In the genomic region with DNA sequence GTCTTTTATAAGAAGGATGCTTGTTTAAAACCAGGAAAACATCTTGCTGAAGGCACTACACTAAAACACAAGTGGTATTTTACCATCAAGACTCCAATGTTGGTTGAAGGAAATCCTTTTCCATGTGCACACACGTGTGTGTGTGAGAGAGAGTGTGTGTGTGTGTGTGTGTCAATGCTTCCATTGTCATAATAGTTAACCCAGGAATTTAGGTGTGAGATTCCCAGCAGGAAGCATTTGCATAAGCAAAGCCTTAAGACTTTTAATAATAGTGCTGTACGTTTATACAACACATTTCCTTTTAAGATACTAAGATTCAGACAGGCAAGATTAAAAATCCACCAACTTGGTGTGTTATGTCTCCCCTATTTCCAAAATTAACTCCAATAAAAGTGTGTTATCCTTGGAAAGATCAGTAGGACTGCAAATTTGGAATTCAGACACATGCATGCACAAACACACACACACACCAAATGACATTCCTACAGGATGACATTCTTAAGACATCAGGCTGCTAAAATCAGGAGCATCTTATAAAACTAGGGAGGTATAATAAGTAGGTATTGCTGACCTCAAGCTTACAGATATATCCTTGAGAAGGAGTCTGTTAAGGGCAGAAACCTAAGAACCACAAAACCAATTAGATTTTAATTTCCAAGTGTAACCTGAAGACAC, we compare ENCODE assay signal across 1 cellular context.
TF ChIP-seq lines count a peak whose summit lies in the region.

No MANE protein-coding gene starts in this region.

TF ChIP-seq in IMR-90, 13 proteins besides CTCF, POLR2A, EP300 and RAD21:
- TF ChIP-seq SMC3 (IDR thresholded peaks at IDR 0.05; ENCODE audit: low read depth, low read length): no peak
- no peak for TF ChIP-seq MAZ (IDR thresholded peaks at IDR 0.05; ENCODE audit: borderline replicate concordance, low read depth, low read length)
- no peak for TF ChIP-seq FOS (IDR thresholded peaks at IDR 0.05; ENCODE audit: low read depth, low read length)
- TF ChIP-seq BHLHE40 (IDR thresholded peaks at IDR 0.05; ENCODE audit: low read depth, low read length): no peak
- TF ChIP-seq, protein P1, sequence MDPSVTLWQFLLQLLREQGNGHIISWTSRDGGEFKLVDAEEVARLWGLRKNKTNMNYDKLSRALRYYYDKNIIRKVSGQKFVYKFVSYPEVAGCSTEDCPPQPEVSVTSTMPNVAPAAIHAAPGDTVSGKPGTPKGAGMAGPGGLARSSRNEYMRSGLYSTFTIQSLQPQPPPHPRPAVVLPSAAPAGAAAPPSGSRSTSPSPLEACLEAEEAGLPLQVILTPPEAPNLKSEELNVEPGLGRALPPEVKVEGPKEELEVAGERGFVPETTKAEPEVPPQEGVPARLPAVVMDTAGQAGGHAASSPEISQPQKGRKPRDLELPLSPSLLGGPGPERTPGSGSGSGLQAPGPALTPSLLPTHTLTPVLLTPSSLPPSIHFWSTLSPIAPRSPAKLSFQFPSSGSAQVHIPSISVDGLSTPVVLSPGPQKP (IDR thresholded peaks at IDR 0.05; ENCODE audit: borderline replicate concordance, low read depth, low read length): no peak
- TF ChIP-seq RFX5 (IDR thresholded peaks at IDR 0.05; ENCODE audit: low read depth, low read length): no peak
- TF ChIP-seq, protein P2, sequence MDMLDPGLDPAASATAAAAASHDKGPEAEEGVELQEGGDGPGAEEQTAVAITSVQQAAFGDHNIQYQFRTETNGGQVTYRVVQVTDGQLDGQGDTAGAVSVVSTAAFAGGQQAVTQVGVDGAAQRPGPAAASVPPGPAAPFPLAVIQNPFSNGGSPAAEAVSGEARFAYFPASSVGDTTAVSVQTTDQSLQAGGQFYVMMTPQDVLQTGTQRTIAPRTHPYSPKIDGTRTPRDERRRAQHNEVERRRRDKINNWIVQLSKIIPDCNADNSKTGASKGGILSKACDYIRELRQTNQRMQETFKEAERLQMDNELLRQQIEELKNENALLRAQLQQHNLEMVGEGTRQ (IDR thresholded peaks at IDR 0.05; ENCODE audit: low read depth, low read length): no peak
- no peak for TF ChIP-seq NFE2L2 (IDR thresholded peaks at IDR 0.05; ENCODE audit: low read depth, low read length)
- no peak for TF ChIP-seq CHD1 (IDR thresholded peaks at IDR 0.05; ENCODE audit: low read depth, low read length)
- TF ChIP-seq CEBPB (IDR thresholded peaks at IDR 0.05; ENCODE audit: low read depth, low read length): no peak
- no peak for TF ChIP-seq MAFK (IDR thresholded peaks at IDR 0.05; ENCODE audit: low read depth, low read length)
- no peak for TF ChIP-seq MXI1 (IDR thresholded peaks at IDR 0.05; ENCODE audit: borderline replicate concordance, low read depth, low read length)
- TF ChIP-seq RCOR1 (IDR thresholded peaks at IDR 0.05; ENCODE audit: insufficient replicate concordance, low read length): no peak
